In the genomic region with DNA sequence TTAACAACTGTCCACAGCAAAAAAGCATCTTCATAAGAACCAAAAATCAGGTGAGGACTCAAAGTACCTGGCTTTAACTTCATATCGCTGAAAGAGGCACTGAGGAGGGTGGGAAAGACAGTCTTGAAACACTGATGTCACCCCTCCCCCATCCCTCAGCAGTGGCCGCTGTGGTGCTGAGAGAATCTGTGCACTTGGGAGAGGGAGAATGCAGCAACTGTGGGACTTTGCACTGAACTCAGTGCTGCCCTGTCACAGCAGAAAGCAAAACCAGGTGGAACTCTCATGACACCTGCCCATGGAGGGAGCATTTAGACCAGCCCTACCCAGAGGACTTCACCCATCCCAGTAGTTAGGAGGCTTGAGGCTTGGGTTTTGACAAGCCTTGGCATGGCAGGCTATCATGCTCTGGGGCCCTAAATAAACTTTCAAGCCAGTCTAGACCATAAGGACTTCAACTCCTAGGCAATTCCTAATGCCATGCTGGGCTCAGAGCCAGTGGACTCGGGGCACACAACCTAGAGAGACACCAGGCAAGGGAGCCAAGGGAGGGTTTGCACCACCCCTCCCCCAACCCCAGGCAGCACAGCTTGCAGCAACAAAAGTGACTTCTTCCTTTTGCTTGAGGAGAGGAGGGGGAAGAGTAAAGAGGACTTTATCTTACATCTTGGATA, we compare ENCODE assay signal across 1 cellular context.
TF ChIP-seq lines count a peak whose summit lies in the region.

No MANE protein-coding gene starts in this region.

TF ChIP-seq in HepG2, 621 proteins besides CTCF, POLR2A, EP300 and RAD21 (continued from another document and continues in another):
- TF ChIP-seq PATZ1 (CRISPR knock-in tag; IDR thresholded peaks at IDR 0.05) (no peak), FOXO1 (CRISPR knock-in tag; IDR thresholded peaks at IDR 0.05) (no peak), THRA (CRISPR knock-in tag; IDR thresholded peaks at IDR 0.05; ENCODE audit: borderline replicate concordance) (no peak), SMYD3 (CRISPR knock-in tag; IDR thresholded peaks at IDR 0.05) (no peak), SMAD9 (CRISPR knock-in tag; IDR thresholded peaks at IDR 0.05) (no peak), YY1 (IDR thresholded peaks at IDR 0.05; ENCODE audit: insufficient read depth, insufficient replicate concordance, low read depth, low read length) (no peak), ARNTL (CRISPR knock-in tag; IDR thresholded peaks at IDR 0.05) (no peak), TGIF2 (CRISPR knock-in tag; IDR thresholded peaks at IDR 0.05) (peak; percentile 24; the same call in 1 of the 2 replicates), NFKBIZ (CRISPR knock-in tag; IDR thresholded peaks at IDR 0.05) (0 out of 2 replicates have a peak, but pooled peaks have one; percentile 23), ZFP1 (CRISPR knock-in tag; IDR thresholded peaks at IDR 0.05) (no peak), ZNF879 (CRISPR knock-in tag; IDR thresholded peaks at IDR 0.05) (no peak), RBM39 (IDR thresholded peaks at IDR 0.05; ENCODE audit: low read depth, low read length, poor library complexity, severe bottlenecking) (no peak), ZNF142 (CRISPR knock-in tag; IDR thresholded peaks at IDR 0.05) (no peak), PHB2 (IDR thresholded peaks at IDR 0.05; ENCODE audit: partially characterized antibody) (no peak), NFYB (CRISPR knock-in tag; IDR thresholded peaks at IDR 0.05) (no peak), MBD4 (IDR thresholded peaks at IDR 0.05; ENCODE audit: borderline replicate concordance, low read length) (no peak), NRL (CRISPR knock-in tag; IDR thresholded peaks at IDR 0.05; ENCODE audit: borderline replicate concordance) (no peak), ZNF891 (CRISPR knock-in tag; IDR thresholded peaks at IDR 0.05) (no peak), HOMEZ (CRISPR knock-in tag; IDR thresholded peaks at IDR 0.05; ENCODE audit: low read depth) (no peak), KLF13 (CRISPR knock-in tag; IDR thresholded peaks at IDR 0.05) (no peak), ZBTB7A (CRISPR knock-in tag; IDR thresholded peaks at IDR 0.05) (no peak), ZNF567 (CRISPR knock-in tag; IDR thresholded peaks at IDR 0.05; ENCODE audit: borderline replicate concordance) (no peak), RORA (CRISPR knock-in tag; IDR thresholded peaks at IDR 0.05) (no peak), REL (CRISPR knock-in tag; conservative IDR thresholded peaks at IDR 0.05) (no peak), ZSCAN21 (CRISPR knock-in tag; IDR thresholded peaks at IDR 0.05; ENCODE audit: borderline replicate concordance) (no peak), SATB2 (CRISPR knock-in tag; IDR thresholded peaks at IDR 0.05) (no peak), ZNF839 (CRISPR knock-in tag; IDR thresholded peaks at IDR 0.05; ENCODE audit: borderline replicate concordance) (no peak), ZZZ3 (CRISPR knock-in tag; IDR thresholded peaks at IDR 0.05; ENCODE audit: borderline replicate concordance) (no peak), ZFYVE20 (CRISPR knock-in tag; IDR thresholded peaks at IDR 0.05; ENCODE audit: borderline replicate concordance, low read depth) (no peak)
- TF ChIP-seq, protein P1, sequence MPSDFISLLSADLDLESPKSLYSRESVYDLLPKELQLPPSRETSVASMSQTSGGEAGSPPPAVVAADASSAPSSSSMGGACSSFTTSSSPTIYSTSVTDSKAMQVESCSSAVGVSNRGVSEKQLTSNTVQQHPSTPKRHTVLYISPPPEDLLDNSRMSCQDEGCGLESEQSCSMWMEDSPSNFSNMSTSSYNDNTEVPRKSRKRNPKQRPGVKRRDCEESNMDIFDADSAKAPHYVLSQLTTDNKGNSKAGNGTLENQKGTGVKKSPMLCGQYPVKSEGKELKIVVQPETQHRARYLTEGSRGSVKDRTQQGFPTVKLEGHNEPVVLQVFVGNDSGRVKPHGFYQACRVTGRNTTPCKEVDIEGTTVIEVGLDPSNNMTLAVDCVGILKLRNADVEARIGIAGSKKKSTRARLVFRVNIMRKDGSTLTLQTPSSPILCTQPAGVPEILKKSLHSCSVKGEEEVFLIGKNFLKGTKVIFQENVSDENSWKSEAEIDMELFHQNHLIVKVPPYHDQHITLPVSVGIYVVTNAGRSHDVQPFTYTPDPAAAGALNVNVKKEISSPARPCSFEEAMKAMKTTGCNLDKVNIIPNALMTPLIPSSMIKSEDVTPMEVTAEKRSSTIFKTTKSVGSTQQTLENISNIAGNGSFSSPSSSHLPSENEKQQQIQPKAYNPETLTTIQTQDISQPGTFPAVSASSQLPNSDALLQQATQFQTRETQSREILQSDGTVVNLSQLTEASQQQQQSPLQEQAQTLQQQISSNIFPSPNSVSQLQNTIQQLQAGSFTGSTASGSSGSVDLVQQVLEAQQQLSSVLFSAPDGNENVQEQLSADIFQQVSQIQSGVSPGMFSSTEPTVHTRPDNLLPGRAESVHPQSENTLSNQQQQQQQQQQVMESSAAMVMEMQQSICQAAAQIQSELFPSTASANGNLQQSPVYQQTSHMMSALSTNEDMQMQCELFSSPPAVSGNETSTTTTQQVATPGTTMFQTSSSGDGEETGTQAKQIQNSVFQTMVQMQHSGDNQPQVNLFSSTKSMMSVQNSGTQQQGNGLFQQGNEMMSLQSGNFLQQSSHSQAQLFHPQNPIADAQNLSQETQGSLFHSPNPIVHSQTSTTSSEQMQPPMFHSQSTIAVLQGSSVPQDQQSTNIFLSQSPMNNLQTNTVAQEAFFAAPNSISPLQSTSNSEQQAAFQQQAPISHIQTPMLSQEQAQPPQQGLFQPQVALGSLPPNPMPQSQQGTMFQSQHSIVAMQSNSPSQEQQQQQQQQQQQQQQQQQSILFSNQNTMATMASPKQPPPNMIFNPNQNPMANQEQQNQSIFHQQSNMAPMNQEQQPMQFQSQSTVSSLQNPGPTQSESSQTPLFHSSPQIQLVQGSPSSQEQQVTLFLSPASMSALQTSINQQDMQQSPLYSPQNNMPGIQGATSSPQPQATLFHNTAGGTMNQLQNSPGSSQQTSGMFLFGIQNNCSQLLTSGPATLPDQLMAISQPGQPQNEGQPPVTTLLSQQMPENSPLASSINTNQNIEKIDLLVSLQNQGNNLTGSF (CRISPR knock-in tag; IDR thresholded peaks at IDR 0.05): no peak
- TF ChIP-seq, protein P2, sequence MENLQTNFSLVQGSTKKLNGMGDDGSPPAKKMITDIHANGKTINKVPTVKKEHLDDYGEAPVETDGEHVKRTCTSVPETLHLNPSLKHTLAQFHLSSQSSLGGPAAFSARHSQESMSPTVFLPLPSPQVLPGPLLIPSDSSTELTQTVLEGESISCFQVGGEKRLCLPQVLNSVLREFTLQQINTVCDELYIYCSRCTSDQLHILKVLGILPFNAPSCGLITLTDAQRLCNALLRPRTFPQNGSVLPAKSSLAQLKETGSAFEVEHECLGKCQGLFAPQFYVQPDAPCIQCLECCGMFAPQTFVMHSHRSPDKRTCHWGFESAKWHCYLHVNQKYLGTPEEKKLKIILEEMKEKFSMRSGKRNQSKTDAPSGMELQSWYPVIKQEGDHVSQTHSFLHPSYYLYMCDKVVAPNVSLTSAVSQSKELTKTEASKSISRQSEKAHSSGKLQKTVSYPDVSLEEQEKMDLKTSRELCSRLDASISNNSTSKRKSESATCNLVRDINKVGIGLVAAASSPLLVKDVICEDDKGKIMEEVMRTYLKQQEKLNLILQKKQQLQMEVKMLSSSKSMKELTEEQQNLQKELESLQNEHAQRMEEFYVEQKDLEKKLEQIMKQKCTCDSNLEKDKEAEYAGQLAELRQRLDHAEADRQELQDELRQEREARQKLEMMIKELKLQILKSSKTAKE (CRISPR knock-in tag; IDR thresholded peaks at IDR 0.05; ENCODE audit: borderline replicate concordance): no peak
- TF ChIP-seq, protein P3, sequence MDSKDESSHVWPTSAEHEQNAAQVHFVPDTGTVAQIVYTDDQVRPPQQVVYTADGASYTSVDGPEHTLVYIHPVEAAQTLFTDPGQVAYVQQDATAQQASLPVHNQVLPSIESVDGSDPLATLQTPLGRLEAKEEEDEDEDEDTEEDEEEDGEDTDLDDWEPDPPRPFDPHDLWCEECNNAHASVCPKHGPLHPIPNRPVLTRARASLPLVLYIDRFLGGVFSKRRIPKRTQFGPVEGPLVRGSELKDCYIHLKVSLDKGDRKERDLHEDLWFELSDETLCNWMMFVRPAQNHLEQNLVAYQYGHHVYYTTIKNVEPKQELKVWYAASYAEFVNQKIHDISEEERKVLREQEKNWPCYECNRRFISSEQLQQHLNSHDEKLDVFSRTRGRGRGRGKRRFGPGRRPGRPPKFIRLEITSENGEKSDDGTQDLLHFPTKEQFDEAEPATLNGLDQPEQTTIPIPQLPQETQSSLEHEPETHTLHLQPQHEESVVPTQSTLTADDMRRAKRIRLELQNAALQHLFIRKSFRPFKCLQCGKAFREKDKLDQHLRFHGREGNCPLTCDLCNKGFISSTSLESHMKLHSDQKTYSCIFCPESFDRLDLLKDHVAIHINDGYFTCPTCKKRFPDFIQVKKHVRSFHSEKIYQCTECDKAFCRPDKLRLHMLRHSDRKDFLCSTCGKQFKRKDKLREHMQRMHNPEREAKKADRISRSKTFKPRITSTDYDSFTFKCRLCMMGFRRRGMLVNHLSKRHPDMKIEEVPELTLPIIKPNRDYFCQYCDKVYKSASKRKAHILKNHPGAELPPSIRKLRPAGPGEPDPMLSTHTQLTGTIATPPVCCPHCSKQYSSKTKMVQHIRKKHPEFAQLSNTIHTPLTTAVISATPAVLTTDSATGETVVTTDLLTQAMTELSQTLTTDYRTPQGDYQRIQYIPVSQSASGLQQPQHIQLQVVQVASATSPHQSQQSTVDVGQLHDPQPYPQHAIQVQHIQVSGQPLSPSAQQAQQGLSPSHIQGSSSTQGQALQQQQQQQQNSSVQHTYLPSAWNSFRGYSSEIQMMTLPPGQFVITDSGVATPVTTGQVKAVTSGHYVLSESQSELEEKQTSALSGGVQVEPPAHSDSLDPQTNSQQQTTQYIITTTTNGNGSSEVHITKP (CRISPR knock-in tag; IDR thresholded peaks at IDR 0.05; ENCODE audit: low read depth): no peak
